ENCODE assay signal across 1 cellular context in the genomic region with DNA sequence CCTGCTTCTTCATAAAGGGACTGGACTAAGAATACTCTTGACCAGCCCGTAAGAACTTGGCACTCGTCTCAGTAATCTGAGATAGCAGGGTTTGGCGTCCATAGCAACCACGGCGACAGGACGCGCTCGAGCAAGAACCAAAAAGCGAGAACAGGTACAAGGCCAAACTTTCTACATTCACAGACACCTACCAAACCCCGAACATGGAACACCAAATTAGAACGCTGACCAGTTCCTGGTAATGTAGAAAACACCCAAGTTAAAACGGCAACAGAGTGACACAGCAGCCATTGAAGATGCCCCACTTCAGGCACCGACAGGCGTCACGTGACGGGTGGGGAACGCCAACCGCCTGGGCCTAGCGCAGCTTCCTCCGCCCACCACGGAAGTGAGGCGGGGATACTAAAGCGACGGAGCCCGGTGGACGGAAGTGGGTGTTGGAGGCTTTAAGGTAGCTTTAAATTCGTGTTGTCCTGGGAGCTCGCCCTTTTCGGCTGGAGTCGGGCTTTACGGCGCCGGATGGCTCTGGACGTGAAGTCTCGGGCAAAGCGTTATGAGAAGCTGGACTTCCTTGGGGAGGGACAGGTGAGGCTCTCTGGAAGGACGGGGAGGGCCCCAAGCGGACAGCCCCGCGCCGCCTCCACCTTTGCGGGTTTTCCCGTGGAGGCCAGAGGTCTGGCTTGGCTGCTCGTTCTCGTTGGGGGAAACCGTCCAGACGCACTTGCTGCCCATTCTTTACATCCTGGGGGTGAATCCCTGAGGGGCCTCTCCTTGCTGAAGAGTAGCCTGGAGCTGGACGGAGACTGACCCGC.
TF ChIP-seq lines count a peak whose summit lies in the region.

A gene (plus strand): TSS at position 430 of the 812 bp plus-strand sequence. CDS start 90 bp downstream, at position 520.

TF ChIP-seq in GM12878, 131 proteins besides CTCF, POLR2A, EP300 and RAD21 (continued from another document):
- TF ChIP-seq, protein P1, sequence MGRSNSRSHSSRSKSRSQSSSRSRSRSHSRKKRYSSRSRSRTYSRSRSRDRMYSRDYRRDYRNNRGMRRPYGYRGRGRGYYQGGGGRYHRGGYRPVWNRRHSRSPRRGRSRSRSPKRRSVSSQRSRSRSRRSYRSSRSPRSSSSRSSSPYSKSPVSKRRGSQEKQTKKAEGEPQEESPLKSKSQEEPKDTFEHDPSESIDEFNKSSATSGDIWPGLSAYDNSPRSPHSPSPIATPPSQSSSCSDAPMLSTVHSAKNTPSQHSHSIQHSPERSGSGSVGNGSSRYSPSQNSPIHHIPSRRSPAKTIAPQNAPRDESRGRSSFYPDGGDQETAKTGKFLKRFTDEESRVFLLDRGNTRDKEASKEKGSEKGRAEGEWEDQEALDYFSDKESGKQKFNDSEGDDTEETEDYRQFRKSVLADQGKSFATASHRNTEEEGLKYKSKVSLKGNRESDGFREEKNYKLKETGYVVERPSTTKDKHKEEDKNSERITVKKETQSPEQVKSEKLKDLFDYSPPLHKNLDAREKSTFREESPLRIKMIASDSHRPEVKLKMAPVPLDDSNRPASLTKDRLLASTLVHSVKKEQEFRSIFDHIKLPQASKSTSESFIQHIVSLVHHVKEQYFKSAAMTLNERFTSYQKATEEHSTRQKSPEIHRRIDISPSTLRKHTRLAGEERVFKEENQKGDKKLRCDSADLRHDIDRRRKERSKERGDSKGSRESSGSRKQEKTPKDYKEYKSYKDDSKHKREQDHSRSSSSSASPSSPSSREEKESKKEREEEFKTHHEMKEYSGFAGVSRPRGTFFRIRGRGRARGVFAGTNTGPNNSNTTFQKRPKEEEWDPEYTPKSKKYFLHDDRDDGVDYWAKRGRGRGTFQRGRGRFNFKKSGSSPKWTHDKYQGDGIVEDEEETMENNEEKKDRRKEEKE (IDR thresholded peaks at IDR 0.05): no peak
- TF ChIP-seq, protein P2, sequence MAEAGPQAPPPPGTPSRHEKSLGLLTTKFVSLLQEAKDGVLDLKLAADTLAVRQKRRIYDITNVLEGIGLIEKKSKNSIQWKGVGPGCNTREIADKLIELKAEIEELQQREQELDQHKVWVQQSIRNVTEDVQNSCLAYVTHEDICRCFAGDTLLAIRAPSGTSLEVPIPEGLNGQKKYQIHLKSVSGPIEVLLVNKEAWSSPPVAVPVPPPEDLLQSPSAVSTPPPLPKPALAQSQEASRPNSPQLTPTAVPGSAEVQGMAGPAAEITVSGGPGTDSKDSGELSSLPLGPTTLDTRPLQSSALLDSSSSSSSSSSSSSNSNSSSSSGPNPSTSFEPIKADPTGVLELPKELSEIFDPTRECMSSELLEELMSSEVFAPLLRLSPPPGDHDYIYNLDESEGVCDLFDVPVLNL (IDR thresholded peaks at IDR 0.05; ENCODE audit: low read depth, low read length): no peak
- no peak for TF ChIP-seq CHD1 (IDR thresholded peaks at IDR 0.05; ENCODE audit: low read depth, low read length)
- TF ChIP-seq, protein P3, sequence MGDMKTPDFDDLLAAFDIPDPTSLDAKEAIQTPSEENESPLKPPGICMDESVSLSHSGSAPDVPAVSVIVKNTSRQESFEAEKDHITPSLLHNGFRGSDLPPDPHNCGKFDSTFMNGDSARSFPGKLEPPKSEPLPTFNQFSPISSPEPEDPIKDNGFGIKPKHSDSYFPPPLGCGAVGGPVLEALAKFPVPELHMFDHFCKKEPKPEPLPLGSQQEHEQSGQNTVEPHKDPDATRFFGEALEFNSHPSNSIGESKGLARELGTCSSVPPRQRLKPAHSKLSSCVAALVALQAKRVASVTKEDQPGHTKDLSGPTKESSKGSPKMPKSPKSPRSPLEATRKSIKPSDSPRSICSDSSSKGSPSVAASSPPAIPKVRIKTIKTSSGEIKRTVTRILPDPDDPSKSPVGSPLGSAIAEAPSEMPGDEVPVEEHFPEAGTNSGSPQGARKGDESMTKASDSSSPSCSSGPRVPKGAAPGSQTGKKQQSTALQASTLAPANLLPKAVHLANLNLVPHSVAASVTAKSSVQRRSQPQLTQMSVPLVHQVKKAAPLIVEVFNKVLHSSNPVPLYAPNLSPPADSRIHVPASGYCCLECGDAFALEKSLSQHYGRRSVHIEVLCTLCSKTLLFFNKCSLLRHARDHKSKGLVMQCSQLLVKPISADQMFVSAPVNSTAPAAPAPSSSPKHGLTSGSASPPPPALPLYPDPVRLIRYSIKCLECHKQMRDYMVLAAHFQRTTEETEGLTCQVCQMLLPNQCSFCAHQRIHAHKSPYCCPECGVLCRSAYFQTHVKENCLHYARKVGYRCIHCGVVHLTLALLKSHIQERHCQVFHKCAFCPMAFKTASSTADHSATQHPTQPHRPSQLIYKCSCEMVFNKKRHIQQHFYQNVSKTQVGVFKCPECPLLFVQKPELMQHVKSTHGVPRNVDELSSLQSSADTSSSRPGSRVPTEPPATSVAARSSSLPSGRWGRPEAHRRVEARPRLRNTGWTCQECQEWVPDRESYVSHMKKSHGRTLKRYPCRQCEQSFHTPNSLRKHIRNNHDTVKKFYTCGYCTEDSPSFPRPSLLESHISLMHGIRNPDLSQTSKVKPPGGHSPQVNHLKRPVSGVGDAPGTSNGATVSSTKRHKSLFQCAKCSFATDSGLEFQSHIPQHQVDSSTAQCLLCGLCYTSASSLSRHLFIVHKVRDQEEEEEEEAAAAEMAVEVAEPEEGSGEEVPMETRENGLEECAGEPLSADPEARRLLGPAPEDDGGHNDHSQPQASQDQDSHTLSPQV (IDR thresholded peaks at IDR 0.05): no peak
- TF ChIP-seq, protein P4, sequence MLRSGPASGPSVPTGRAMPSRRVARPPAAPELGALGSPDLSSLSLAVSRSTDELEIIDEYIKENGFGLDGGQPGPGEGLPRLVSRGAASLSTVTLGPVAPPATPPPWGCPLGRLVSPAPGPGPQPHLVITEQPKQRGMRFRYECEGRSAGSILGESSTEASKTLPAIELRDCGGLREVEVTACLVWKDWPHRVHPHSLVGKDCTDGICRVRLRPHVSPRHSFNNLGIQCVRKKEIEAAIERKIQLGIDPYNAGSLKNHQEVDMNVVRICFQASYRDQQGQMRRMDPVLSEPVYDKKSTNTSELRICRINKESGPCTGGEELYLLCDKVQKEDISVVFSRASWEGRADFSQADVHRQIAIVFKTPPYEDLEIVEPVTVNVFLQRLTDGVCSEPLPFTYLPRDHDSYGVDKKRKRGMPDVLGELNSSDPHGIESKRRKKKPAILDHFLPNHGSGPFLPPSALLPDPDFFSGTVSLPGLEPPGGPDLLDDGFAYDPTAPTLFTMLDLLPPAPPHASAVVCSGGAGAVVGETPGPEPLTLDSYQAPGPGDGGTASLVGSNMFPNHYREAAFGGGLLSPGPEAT (IDR thresholded peaks at IDR 0.05; ENCODE audit: low read depth): peak; percentile 91
- TF ChIP-seq RELA (IDR thresholded peaks at IDR 0.05; ENCODE audit: borderline replicate concordance, partially characterized antibody): peak; percentile 79
- TF ChIP-seq, protein P5, sequence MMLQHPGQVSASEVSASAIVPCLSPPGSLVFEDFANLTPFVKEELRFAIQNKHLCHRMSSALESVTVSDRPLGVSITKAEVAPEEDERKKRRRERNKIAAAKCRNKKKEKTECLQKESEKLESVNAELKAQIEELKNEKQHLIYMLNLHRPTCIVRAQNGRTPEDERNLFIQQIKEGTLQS (IDR thresholded peaks at IDR 0.05; ENCODE audit: borderline replicate concordance, extremely low read depth, low read depth, low read length): peak; percentile 93
- peak; percentile 92 for TF ChIP-seq MXI1 (IDR thresholded peaks at IDR 0.05; ENCODE audit: low read depth, low read length)
- TF ChIP-seq ZNF217 (IDR thresholded peaks at IDR 0.05): no peak
- TF ChIP-seq SIN3A (IDR thresholded peaks at IDR 0.05; ENCODE audit: low read depth, low read length): peak; percentile 98
- TF ChIP-seq GABPA (IDR thresholded peaks at IDR 0.05; ENCODE audit: low read depth): peak; percentile 88
- TF ChIP-seq, protein P6, sequence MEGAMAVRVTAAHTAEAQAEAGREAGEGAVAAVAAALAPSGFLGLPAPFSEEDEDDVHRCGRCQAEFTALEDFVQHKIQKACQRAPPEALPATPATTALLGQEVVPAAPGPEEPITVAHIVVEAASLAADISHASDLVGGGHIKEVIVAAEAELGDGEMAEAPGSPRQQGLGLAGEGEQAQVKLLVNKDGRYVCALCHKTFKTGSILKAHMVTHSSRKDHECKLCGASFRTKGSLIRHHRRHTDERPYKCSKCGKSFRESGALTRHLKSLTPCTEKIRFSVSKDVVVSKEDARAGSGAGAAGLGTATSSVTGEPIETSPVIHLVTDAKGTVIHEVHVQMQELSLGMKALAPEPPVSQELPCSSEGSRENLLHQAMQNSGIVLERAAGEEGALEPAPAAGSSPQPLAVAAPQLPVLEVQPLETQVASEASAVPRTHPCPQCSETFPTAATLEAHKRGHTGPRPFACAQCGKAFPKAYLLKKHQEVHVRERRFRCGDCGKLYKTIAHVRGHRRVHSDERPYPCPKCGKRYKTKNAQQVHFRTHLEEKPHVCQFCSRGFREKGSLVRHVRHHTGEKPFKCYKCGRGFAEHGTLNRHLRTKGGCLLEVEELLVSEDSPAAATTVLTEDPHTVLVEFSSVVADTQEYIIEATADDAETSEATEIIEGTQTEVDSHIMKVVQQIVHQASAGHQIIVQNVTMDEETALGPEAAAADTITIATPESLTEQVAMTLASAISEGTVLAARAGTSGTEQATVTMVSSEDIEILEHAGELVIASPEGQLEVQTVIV (IDR thresholded peaks at IDR 0.05; ENCODE audit: borderline replicate concordance, partially characterized antibody): peak; percentile 96
- no peak for TF ChIP-seq NFIC (IDR thresholded peaks at IDR 0.05; ENCODE audit: low read depth, low read length)
- TF ChIP-seq SIX5 (IDR thresholded peaks at IDR 0.05; ENCODE audit: low read depth, low read length, severe bottlenecking): peak; percentile 25
- TF ChIP-seq FOXK2 (IDR thresholded peaks at IDR 0.05): peak; percentile 80
- TF ChIP-seq ZBED1 (IDR thresholded peaks at IDR 0.05; ENCODE audit: borderline replicate concordance): no peak
- TF ChIP-seq NR2C1 (IDR thresholded peaks at IDR 0.05): no peak
TF ChIP-seq in GM12878: peak in this region for 62.
